Comparison of ENCODE assay signal across 18 cellular contexts in the genomic region with DNA sequence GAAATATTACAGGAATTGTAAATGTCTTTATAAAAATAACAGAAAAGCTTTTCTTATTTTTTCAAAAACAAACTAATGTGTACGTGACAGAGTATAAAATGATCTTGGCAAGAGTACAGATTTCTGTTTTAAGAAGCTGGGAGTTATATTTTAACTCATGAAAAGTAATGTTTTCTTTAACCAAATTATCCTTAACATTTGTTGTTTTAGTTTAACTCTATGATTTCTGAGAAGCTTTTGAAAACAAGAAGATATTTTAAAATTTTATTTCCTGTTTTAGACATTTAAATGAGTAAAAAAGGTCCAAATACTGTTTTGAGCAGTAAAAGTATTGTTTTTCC.
"Had no signal": no experiment of that assay in that cellular context is flagged by ENCODE, and none has a peak within 500 bp of the region (broad histone marks: within the 10 kb centered on the region; RNA-seq: fewer than 3 reads in every experiment).

No MANE protein-coding gene starts in this region.

- H3K36me3 ChIP-seq: neural progenitor cell, ovary, sigmoid colon had no signal

- H3K36me3 Mint-ChIP-seq: activated naive CD4-positive, alpha-beta T cell treated with anti-CD3 and anti-CD28 coated beads, Interleukin-2, amount 50 U/mL, for 72 hours; neural progenitor cell; WTC11 had no signal

- DNase-seq: activated CD4-positive, alpha-beta T cell treated with anti-CD3 and anti-CD28 coated beads for 36 hours; activated CD4-positive, alpha-beta T cell treated with anti-CD3 and anti-CD28 coated beads, Interleukin-2, amount 50 U/mL, for 48 hours; activated gamma-delta T cell treated with Interleukin-2 at 50 U/mL for 16 hours; amniotic stem cell; dorsolateral prefrontal cortex; endodermal cell; foreskin melanocyte; glutamatergic neuron; hypothalamus; islet precursor cell; ovary; sigmoid colon; stimulated activated naive CD4-positive, alpha-beta T cell; SW 1271 had no signal

- H3K9me3 Mint-ChIP-seq: activated T-helper 1 cell treated with anti-CD3 and anti-CD28 coated beads, Interleukin-12 subunit alpha, Interleukin-12 subunit beta, Interleukin-2, Interleukin-4 antibody, amounts not matched to agents 30 ng/mL and 10 ng/mL and 1 ng/mL, durations not matched to agents 14 hours and 24 hours and 36 hours; endodermal cell; neural progenitor cell; WTC11 had no signal

- H3K9me3 ChIP-seq: ovary, sigmoid colon had no signal

- H3K4me1 ChIP-seq: neural progenitor cell, sigmoid colon had no signal

- H3K27me3 Mint-ChIP-seq: activated CD4-positive, alpha-beta T cell treated with anti-CD3 and anti-CD28 coated beads for 36 hours had no signal

- H3K27ac Mint-ChIP-seq: activated CD4-positive, alpha-beta T cell treated with anti-CD3 and anti-CD28 coated beads for 36 hours; activated naive CD4-positive, alpha-beta T cell treated with anti-CD3 and anti-CD28 coated beads, Interleukin-2, amount 50 U/mL, for 72 hours; activated T-helper 1 cell treated with anti-CD3 and anti-CD28 coated beads, Interleukin-12 subunit alpha, Interleukin-12 subunit beta, Interleukin-2, Interleukin-4 antibody, amounts not matched to agents 30 ng/mL and 10 ng/mL and 1 ng/mL, durations not matched to agents 14 hours and 24 hours and 36 hours; endodermal cell; neural progenitor cell had no signal

- ATAC-seq: activated CD4-positive, alpha-beta T cell treated with anti-CD3 and anti-CD28 coated beads for 36 hours; activated naive CD4-positive, alpha-beta T cell treated with anti-CD3 and anti-CD28 coated beads, Interleukin-2, amount 50 U/mL, for 72 hours; WTC11 had no signal

- H3K4me1 Mint-ChIP-seq: activated CD4-positive, alpha-beta T cell treated with anti-CD3 and anti-CD28 coated beads for 36 hours; endodermal cell; neural progenitor cell had no signal

- H3K4me3 Mint-ChIP-seq: activated CD4-positive, alpha-beta T cell treated with anti-CD3 and anti-CD28 coated beads for 36 hours; activated T-helper 1 cell treated with anti-CD3 and anti-CD28 coated beads, Interleukin-12 subunit alpha, Interleukin-12 subunit beta, Interleukin-2, Interleukin-4 antibody, amounts not matched to agents 30 ng/mL and 10 ng/mL and 1 ng/mL, durations not matched to agents 14 hours and 24 hours and 36 hours; endodermal cell; neural progenitor cell; WTC11 had no signal

- H3K27me3 ChIP-seq: neural progenitor cell, ovary, sigmoid colon had no signal

- H3K4me3 ChIP-seq: dorsolateral prefrontal cortex, neural progenitor cell, ovary, sigmoid colon had no signal

- H3K4me2 ChIP-seq: neural progenitor cell had no signal

- H3K27ac ChIP-seq: dorsolateral prefrontal cortex, neural progenitor cell, ovary, sigmoid colon had no signal

- H3K9ac ChIP-seq: neural progenitor cell had no signal
